Comparison of ENCODE assay signal across 10 cellular contexts in genomic region chr5:150113047-150113744, GRCh38. TPM values are rescaled to one million over a fixed set of nuclear protein-coding genes. Genes with fewer than 3 reads are reported as not detected.
DNase-seq lines count a peak whose midpoint lies in the region; ATAC-seq, FAIRE-seq and TF ChIP-seq lines count a peak whose summit lies in the region.
"Had no signal": no experiment of that assay in that cellular context is flagged by ENCODE, and none has a peak within 500 bp of the region (broad histone marks: within the 10 kb centered on the region; RNA-seq: fewer than 3 reads in every experiment).

No MANE protein-coding gene starts in this region.

- no peaks in the 10 kb centered on the region for H3K36me3 Mint-ChIP-seq in activated T-cell treated with anti-CD3 and anti-CD28 coated beads, Interleukin-2, amount 50 U/mL, for 4 hours (ENCODE audit: insufficient read depth)

- H3K27me3 Mint-ChIP-seq in activated T-cell treated with anti-CD3 and anti-CD28 coated beads, Interleukin-2, amount 50 U/mL, for 4 hours (ENCODE audit: low read depth), result peaks cover 4% of the 10 kb centered on the region

- no peak for TF ChIP-seq POLR2A in gastroesophageal sphincter (IDR thresholded peaks at IDR 0.05)

- H3K9me3 Mint-ChIP-seq in activated T-cell treated with anti-CD3 and anti-CD28 coated beads, Interleukin-2, amount 50 U/mL, for 4 hours, result no peaks in the 10 kb centered on the region

- 80% methylated on average over 8 of the region's 18 CpGs; no CpG with 5 or more reads in 1 of the 2 donors for WGBS in gastroesophageal sphincter (ENCODE audit: low coverage in 1 of 2), 2 donors
- WGBS in pancreas, 2 donors, result 62 to 66% methylated on average over 18 of the region's 18 CpGs

- TF ChIP-seq EP300 in gastroesophageal sphincter (IDR thresholded peaks at IDR 0.05), result no peak

- no peaks in the 10 kb centered on the region for H3K4me1 Mint-ChIP-seq in activated T-cell treated with anti-CD3 and anti-CD28 coated beads, Interleukin-2, amount 50 U/mL, for 4 hours (ENCODE audit: low read depth)

- no peak overlapping the region for H3K27ac ChIP-seq in RWPE2 (ENCODE audit: poor library complexity, severe bottlenecking)
- peak overlapping the region in 3 of 4 donors; percentile 43 to 63 (median 46) for H3K27ac ChIP-seq in gastroesophageal sphincter
- no peak overlapping the region for H3K27ac ChIP-seq in pancreas

- H3K4me1 ChIP-seq in RWPE2 (ENCODE audit: insufficient read depth, poor library complexity, severe bottlenecking) (peaks cover 15% of the 10 kb centered on the region), gastroesophageal sphincter (peaks cover 0 to 10% (median 3%) of the 10 kb centered on the region in 3 donors), pancreas (no peaks in the 10 kb centered on the region)

- no peak for FAIRE-seq in pancreas (lab: Jason Lieb, UNC)

- no peaks in the 10 kb centered on the region for H3K36me3 ChIP-seq in RWPE2 (ENCODE audit: low read depth)
- peaks cover 0 to 40% of the 10 kb centered on the region in 2 donors for H3K36me3 ChIP-seq in gastroesophageal sphincter
- no peaks in the 10 kb centered on the region for H3K36me3 ChIP-seq in pancreas

- ATAC-seq in RWPE2 (ENCODE audit: low read depth) (peak; percentile 80), gastroesophageal sphincter (peak; percentile 32), pancreas (peak in 3 of 4 donors; percentile 43 to 58 (median 46)), GM21786 (IDR thresholded peaks at IDR 0.05; ENCODE audit: unreplicated experiment) (no peak)
- ATAC-seq in activated T-cell treated with anti-CD3 and anti-CD28 coated beads, Interleukin-2, amount 50 U/mL, for 4 hours, result no peak

- H3K4me3 Mint-ChIP-seq in activated T-cell treated with anti-CD3 and anti-CD28 coated beads, Interleukin-2, amount 50 U/mL, for 4 hours, result no peak overlapping the region

- H3K4me3 ChIP-seq in RWPE2 (ENCODE audit: severe bottlenecking) (no peak overlapping the region), gastroesophageal sphincter (no peak overlapping the region), pancreas (no peak overlapping the region)

- DNase-seq in EH (ENCODE audit: low read depth) (peak; percentile 52), RWPE2 (ENCODE audit: low spot score) (no peak), pancreas (peak in 1 of 6 donors; percentile 8), SHP77 treated with DMSO at 0.1 percent for 48 hours (lab: John Stamatoyannopoulos, UW) (no peak), NCI-H128 (lab: John Stamatoyannopoulos, UW; ENCODE audit: unreplicated experiment) (no peak)
- DNase-seq in activated T-cell treated with anti-CD3 and anti-CD28 coated beads, Interleukin-2, amount 50 U/mL, for 4 hours, result no peak
- DNase-seq: midbrain had no signal

- TF ChIP-seq CTCF in RWPE2 (IDR thresholded peaks at IDR 0.05; ENCODE audit: poor library complexity, severe bottlenecking) (no peak), gastroesophageal sphincter (IDR thresholded peaks at IDR 0.05) (no peak), pancreas (IDR thresholded peaks at IDR 0.05) (no peak)

- H3K9me3 ChIP-seq in RWPE2 (ENCODE audit: severe bottlenecking), result no peaks in the 10 kb centered on the region
- H3K9me3 ChIP-seq in gastroesophageal sphincter, result no peaks in the 10 kb centered on the region
- no peaks in the 10 kb centered on the region for H3K9me3 ChIP-seq in pancreas

- intact Hi-C loops in pancreas (cut with DNase I), result no loop called here

- H3K27me3 ChIP-seq in RWPE2 (ENCODE audit: insufficient read depth, poor library complexity, severe bottlenecking), result no peaks in the 10 kb centered on the region
- peaks cover 3% of the 10 kb centered on the region for H3K27me3 ChIP-seq in gastroesophageal sphincter
- H3K27me3 ChIP-seq in pancreas, result no peaks in the 10 kb centered on the region

RNA-seq across cellular contexts. Expression of gene CSF1R, which starts 26.8 kb away (rescaled TPM):
- 10 to 100 TPM; 12.3 to 58.0 (median 35.2) TPM for total RNA-seq in gastroesophageal sphincter
- 10 to 100 TPM in 3 of 6 donors, 1 to 10 TPM in 3; 1.4 to 51.2 (median 7.6) TPM for total RNA-seq in pancreas
- polyA plus RNA-seq in pancreas, result 1 to 10 TPM; 1.9 to 2.6 TPM
- under 1 TPM; 0.10 to 0.46 (median 0.26) TPM for total RNA-seq in activated T-cell treated with anti-CD3 and anti-CD28 coated beads, Interleukin-2, amount 50 U/mL, for 4 hours
- total RNA-seq: dermis blood vessel endothelial cell had no signal

RNA-seq across cellular contexts. Expression of gene PDGFRB, which starts 42.4 kb away (rescaled TPM):
- total RNA-seq in gastroesophageal sphincter, result 100 to 1,000 TPM in 3 of 4 donors, 10 to 100 TPM in 1; 87.5 to 161 (median 113) TPM
- 10 to 100 TPM in 4 of 6 donors, 1 to 10 TPM in 2; 7.2 to 48.6 (median 15.6) TPM for total RNA-seq in pancreas
- 10 to 100 TPM; 11.5 to 17.0 TPM for polyA plus RNA-seq in pancreas
- under 1 TPM; 0.19 to 0.40 (median 0.37) TPM for total RNA-seq in activated T-cell treated with anti-CD3 and anti-CD28 coated beads, Interleukin-2, amount 50 U/mL, for 4 hours

RNA-seq across cellular contexts. Expression of gene CDX1, which starts 53.4 kb away (rescaled TPM):
- total RNA-seq in gastroesophageal sphincter, result not detected
- total RNA-seq in pancreas, result under 1 TPM in 2 of 6 donors, not detected in 4; 0.13 to 0.16 TPM
- polyA plus RNA-seq in pancreas, result under 1 TPM in 1 of 2 donors, not detected in 1; 0.19 TPM
- under 1 TPM in 1 of 3 donors, not detected in 2; 0.13 TPM for total RNA-seq in activated T-cell treated with anti-CD3 and anti-CD28 coated beads, Interleukin-2, amount 50 U/mL, for 4 hours
- total RNA-seq: dermis blood vessel endothelial cell had no signal

Comparison
In these comparisons a context has a peak if more than half of its experiments do, and no peak if none do; other contexts are left out.
1. ATAC-seq: peak in RWPE2 (single experiment), gastroesophageal sphincter (single experiment) and pancreas (3 of 4); none in activated T-cell treated with anti-CD3 and anti-CD28 coated beads, Interleukin-2, amount 50 U/mL, for 4 hours (0 of 2) and GM21786 (single experiment).
2. H3K27ac ChIP-seq: peak in gastroesophageal sphincter (3 of 4); none in RWPE2 (single experiment) and pancreas (0 of 4).
3. RNA of gene PDGFRB, which starts 42.4 kb away (total RNA-seq): 87.5 to 161 TPM in gastroesophageal sphincter and 7.2 to 48.6 TPM in pancreas; 0.19 to 0.40 TPM in activated T-cell treated with anti-CD3 and anti-CD28 coated beads, Interleukin-2, amount 50 U/mL, for 4 hours; every median in the first group is over 4 times any median in the second.